ENCODE assay signal across 8 cellular contexts in the genomic region with DNA sequence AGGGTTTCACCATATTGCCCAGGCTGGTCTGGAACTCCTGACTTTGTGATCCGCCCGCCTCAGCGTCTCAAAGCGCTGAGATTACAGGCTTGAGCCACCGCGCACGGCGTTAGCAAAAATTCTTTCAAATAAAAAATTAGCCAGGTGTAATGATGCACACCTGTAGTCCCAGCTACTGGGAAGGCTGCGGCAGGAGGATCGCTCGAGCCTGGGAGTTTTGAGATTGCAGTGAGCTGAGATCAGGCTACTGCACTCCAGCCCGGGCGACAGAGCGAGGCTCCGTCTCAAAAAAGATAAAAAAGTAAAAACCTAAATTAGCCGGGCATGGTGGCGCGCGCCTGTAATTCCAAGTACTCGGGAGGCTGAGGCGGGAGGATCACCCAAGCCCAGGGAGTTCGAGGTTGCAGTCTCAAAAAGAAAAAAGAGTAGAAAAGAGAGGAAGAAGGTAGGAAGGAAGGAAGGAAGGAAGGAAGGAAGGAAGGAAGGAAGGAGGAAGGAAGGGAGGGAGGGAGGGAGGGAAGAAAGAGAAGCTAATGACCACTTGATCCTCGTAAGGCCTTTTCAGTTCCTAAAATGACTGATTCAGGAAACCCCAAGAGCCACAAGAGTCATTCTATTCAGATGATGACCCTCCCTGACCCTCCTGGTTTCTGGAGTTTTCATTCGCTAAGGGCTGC. TPM values are rescaled to one million over a fixed set of nuclear protein-coding genes. Genes with fewer than 3 reads are reported as not detected.
A peak's percentile ranks its signal among the peaks of the same experiment; 100 is the strongest.
DNase-seq lines count a peak whose midpoint lies in the region; ATAC-seq, FAIRE-seq and TF ChIP-seq lines count a peak whose summit lies in the region.

No MANE protein-coding gene starts in this region.

- no peaks in the 10 kb centered on the region for H3K36me3 ChIP-seq in WERI-Rb-1

- peaks cover 17% of the 10 kb centered on the region for H3K27me3 Mint-ChIP-seq in activated CD4-positive, alpha-beta T cell treated with anti-CD3 and anti-CD28 coated beads, Interleukin-2, amount 10 ng/mL, durations not matched to agents 24 days and 14 days
- H3K27me3 Mint-ChIP-seq in stimulated activated naive CD8-positive, alpha-beta T cell treated with anti-CD3 and anti-CD28 coated beads, Interleukin-15, Interleukin-2, amounts not matched to agents 100 ng/mL and 50 ng/mL, for 24 hours, result no peaks in the 10 kb centered on the region

- intact Hi-C loops in activated CD4-positive, alpha-beta T cell treated with anti-CD3 and anti-CD28 coated beads, Interleukin-2, amount 10 ng/mL, durations not matched to agents 24 days and 14 days (cut with micrococcal nuclease), result loop anchor here (1.0 to 10.0 kb wide), 3 partner anchors 68 to 89 kb away; a partner anchor contains a TSS
- intact Hi-C loops in right cardiac atrium (cut with DNase I), result loop anchor here in 2 of 4 donors (5.0 to 10.0 kb wide), 2 partner anchors 65 to 198 kb away; a partner anchor contains a TSS

- peak overlapping the region; percentile 83 for H3K27ac Mint-ChIP-seq in activated CD4-positive, alpha-beta T cell treated with anti-CD3 and anti-CD28 coated beads, Interleukin-2, amount 10 ng/mL, durations not matched to agents 24 days and 14 days
- H3K27ac Mint-ChIP-seq in stimulated activated naive CD8-positive, alpha-beta T cell treated with anti-CD3 and anti-CD28 coated beads, Interleukin-15, Interleukin-2, amounts not matched to agents 100 ng/mL and 50 ng/mL, for 24 hours, result peak overlapping the region; percentile 76

- H3K4me1 ChIP-seq in right cardiac atrium (ENCODE audit: control insufficient read depth, insufficient read depth, low read length), result no peaks in the 10 kb centered on the region

- H3K4me3 ChIP-seq in WERI-Rb-1 (ENCODE audit: low read depth, low read length) (no peak overlapping the region), right cardiac atrium (ENCODE audit: low read length) (peak overlapping the region; percentile 43)

- H3K27ac ChIP-seq in WERI-Rb-1 (peak overlapping the region; percentile 82), right cardiac atrium (ENCODE audit: low read length) (peak overlapping the region; percentile 65)

- H3K4me1 Mint-ChIP-seq in activated CD4-positive, alpha-beta T cell treated with anti-CD3 and anti-CD28 coated beads, Interleukin-2, amount 10 ng/mL, durations not matched to agents 24 days and 14 days, result peaks cover 4% of the 10 kb centered on the region
- H3K4me1 Mint-ChIP-seq in stimulated activated naive CD8-positive, alpha-beta T cell treated with anti-CD3 and anti-CD28 coated beads, Interleukin-15, Interleukin-2, amounts not matched to agents 100 ng/mL and 50 ng/mL, for 24 hours (ENCODE audit: low read depth), result peaks cover 5% of the 10 kb centered on the region

- DNase-seq in activated CD4-positive, alpha-beta T cell treated with anti-CD3 and anti-CD28 coated beads, Interleukin-2, amount 10 ng/mL, durations not matched to agents 24 days and 14 days, result no peak
- no peak for DNase-seq in activated CD4-positive, alpha-beta T cell treated with anti-CD3 and anti-CD28 coated beads for 4 hours
- no peak for DNase-seq in WERI-Rb-1
- no peak for DNase-seq in right cardiac atrium
- no peak for DNase-seq in urothelium cell line (ENCODE audit: low spot score)
- no peak for DNase-seq in NCI-H187 treated with DMSO at 0.1 percent for 48 hours (lab: John Stamatoyannopoulos, UW)

- WGBS in right cardiac atrium, result 89% methylated on average over 24 of the region's 24 CpGs

- no peak for TF ChIP-seq CTCF in WERI-Rb-1 (IDR thresholded peaks at IDR 0.05; ENCODE audit: low read depth, low read length)

- H3K9me3 ChIP-seq in WERI-Rb-1 (ENCODE audit: severe bottlenecking) (no peaks in the 10 kb centered on the region), right cardiac atrium (ENCODE audit: control insufficient read depth, low read length) (no peaks in the 10 kb centered on the region)

- H3K4me3 Mint-ChIP-seq in activated CD4-positive, alpha-beta T cell treated with anti-CD3 and anti-CD28 coated beads, Interleukin-2, amount 10 ng/mL, durations not matched to agents 24 days and 14 days, result peak overlapping the region; percentile 83
- H3K4me3 Mint-ChIP-seq in stimulated activated naive CD8-positive, alpha-beta T cell treated with anti-CD3 and anti-CD28 coated beads, Interleukin-15, Interleukin-2, amounts not matched to agents 100 ng/mL and 50 ng/mL, for 24 hours, result peak overlapping the region; percentile 83

- no peak for FAIRE-seq in urothelium cell line (lab: Jason Lieb, UNC)

- ATAC-seq in HG03108 (IDR thresholded peaks at IDR 0.05; ENCODE audit: unreplicated experiment), result peak; percentile 31
- ATAC-seq in right cardiac atrium, result peak in 1 of 2 donors; percentile 62

- H3K27me3 ChIP-seq in WERI-Rb-1 (ENCODE audit: insufficient read depth, low read depth, severe bottlenecking), result no peaks in the 10 kb centered on the region
- H3K27me3 ChIP-seq in right cardiac atrium (ENCODE audit: control insufficient read depth, insufficient read depth), result no peaks in the 10 kb centered on the region

- H3K36me3 Mint-ChIP-seq in activated CD4-positive, alpha-beta T cell treated with anti-CD3 and anti-CD28 coated beads, Interleukin-2, amount 10 ng/mL, durations not matched to agents 24 days and 14 days (ENCODE audit: low read depth), result no peaks in the 10 kb centered on the region
- no peaks in the 10 kb centered on the region for H3K36me3 Mint-ChIP-seq in stimulated activated naive CD8-positive, alpha-beta T cell treated with anti-CD3 and anti-CD28 coated beads, Interleukin-15, Interleukin-2, amounts not matched to agents 100 ng/mL and 50 ng/mL, for 24 hours (ENCODE audit: low read depth)

- H3K9me3 Mint-ChIP-seq in activated CD4-positive, alpha-beta T cell treated with anti-CD3 and anti-CD28 coated beads, Interleukin-2, amount 10 ng/mL, durations not matched to agents 24 days and 14 days, result no peaks in the 10 kb centered on the region
- H3K9me3 Mint-ChIP-seq in stimulated activated naive CD8-positive, alpha-beta T cell treated with anti-CD3 and anti-CD28 coated beads, Interleukin-15, Interleukin-2, amounts not matched to agents 100 ng/mL and 50 ng/mL, for 24 hours, result no peaks in the 10 kb centered on the region

RNA-seq across cellular contexts. Expression of a gene that starts 59.2 kb away (rescaled TPM):
- total RNA-seq in activated CD4-positive, alpha-beta T cell treated with anti-CD3 and anti-CD28 coated beads, Interleukin-2, amount 10 ng/mL, durations not matched to agents 24 days and 14 days, result not detected in 2 replicates
- 100 to 1,000 TPM; 338 to 395 (median 359) TPM for total RNA-seq in right cardiac atrium
- polyA plus RNA-seq in right cardiac atrium, result 255 TPM

Comparison
In these comparisons a context has a peak if more than half of its experiments do, and no peak if none do; other contexts are left out.
1. RNA of a gene that starts 59.2 kb away (total RNA-seq): 338 to 395 TPM in right cardiac atrium; not detected in activated CD4-positive, alpha-beta T cell treated with anti-CD3 and anti-CD28 coated beads, Interleukin-2, amount 10 ng/mL, durations not matched to agents 24 days and 14 days; every median in the first group is over 100 times any median in the second.